1 cellular context compared by ENCODE assay signal in genomic region chr10:125880719-125881118, GRCh38.
TF ChIP-seq lines count a peak whose summit lies in the region.

No MANE protein-coding gene starts in this region.

TF ChIP-seq in H1, 55 proteins besides CTCF, POLR2A, EP300 and RAD21:
- TF ChIP-seq SP2 (IDR thresholded peaks at IDR 0.05; ENCODE audit: low read length) (no peak), YY1 (IDR thresholded peaks at IDR 0.05; ENCODE audit: low read depth, low read length) (no peak; the same call in 1 of the 2 replicates), TAF1 (IDR thresholded peaks at IDR 0.05; ENCODE audit: low read depth, low read length) (no peak), HDAC6 (IDR thresholded peaks at IDR 0.05; ENCODE audit: low read depth, low read length) (no peak), BCL11A (IDR thresholded peaks at IDR 0.05; ENCODE audit: low read depth in 2 of 2, low read length in 2 of 2) (no peak), NRF1 (IDR thresholded peaks at IDR 0.05; ENCODE audit: low read depth, low read length) (no peak), CEBPB (IDR thresholded peaks at IDR 0.05; ENCODE audit: low read depth, low read length) (no peak), JUN (IDR thresholded peaks at IDR 0.05; ENCODE audit: low read depth, low read length) (no peak), POU5F1 (IDR thresholded peaks at IDR 0.05; ENCODE audit: low read depth, low read length) (no peak), SIN3A (conservative IDR thresholded peaks at IDR 0.05 in 1 of 2, IDR thresholded peaks at IDR 0.05 in 1 of 2; ENCODE audit: low read depth in 1 of 2, low read length in 2 of 2) (peak in 1 of 2 experiments; percentile 59; a peak in 1 of 4 replicates), TAF7 (optimal IDR thresholded peaks at IDR 0.05; ENCODE audit: borderline replicate concordance, low read depth, low read length) (no peak), RBBP5 (IDR thresholded peaks at IDR 0.05; ENCODE audit: borderline replicate concordance, low read depth, low read length) (no peak), SIX5 (IDR thresholded peaks at IDR 0.05; ENCODE audit: low read depth, low read length) (no peak), ASH2L (IDR thresholded peaks at IDR 0.05; ENCODE audit: low read length) (peak; percentile 1)
- TF ChIP-seq, protein P1, sequence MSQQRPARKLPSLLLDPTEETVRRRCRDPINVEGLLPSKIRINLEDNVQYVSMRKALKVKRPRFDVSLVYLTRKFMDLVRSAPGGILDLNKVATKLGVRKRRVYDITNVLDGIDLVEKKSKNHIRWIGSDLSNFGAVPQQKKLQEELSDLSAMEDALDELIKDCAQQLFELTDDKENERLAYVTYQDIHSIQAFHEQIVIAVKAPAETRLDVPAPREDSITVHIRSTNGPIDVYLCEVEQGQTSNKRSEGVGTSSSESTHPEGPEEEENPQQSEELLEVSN (IDR thresholded peaks at IDR 0.05): no peak
